In the genomic region with DNA sequence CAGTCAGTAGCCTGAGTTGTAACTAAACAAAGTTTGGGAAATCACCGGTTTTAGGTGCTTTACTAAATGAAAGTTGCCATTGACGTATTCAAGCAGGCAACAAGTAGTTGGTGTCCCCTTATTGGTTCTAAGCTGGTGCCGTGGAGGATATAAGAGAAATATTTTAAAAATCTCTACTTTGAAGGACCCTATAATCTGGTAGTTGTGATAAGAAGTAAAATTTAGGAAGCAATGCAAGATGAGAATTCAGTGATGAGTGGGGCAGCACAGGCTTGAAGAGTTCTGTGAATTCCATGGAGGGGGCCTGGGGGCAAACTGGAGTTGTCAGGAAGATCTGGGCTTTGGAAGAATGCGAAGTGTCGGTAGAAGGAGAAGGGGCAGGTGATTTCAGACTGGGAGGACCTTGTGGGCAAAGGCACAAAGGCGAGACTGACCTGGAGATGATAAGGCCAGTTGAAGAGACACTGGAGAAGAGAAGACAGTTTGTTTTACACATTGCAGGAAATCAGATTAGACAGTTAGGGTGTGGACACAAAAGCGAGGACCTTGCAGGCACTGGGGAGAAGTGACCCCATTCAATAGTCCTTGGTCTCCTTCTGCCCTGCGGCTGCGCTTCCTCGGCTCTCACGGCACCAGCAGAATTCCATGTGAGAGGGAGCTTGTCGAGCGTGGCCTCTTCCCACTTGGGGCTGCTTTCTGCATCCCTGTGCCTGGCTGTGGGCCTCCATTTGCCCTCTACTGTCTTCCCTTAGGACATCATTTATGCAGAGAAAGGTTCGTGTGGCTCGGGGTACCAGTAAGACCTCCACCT, we compare ENCODE assay signal across 11 cellular contexts. TPM values are rescaled to one million over a fixed set of nuclear protein-coding genes. Genes with fewer than 3 reads are reported as not detected.
DNase-seq lines count a peak whose midpoint lies in the region; ATAC-seq and TF ChIP-seq lines count a peak whose summit lies in the region.
"Had no signal": no experiment of that assay in that cellular context is flagged by ENCODE, and none has a peak within 500 bp of the region (broad histone marks: within the 10 kb centered on the region; RNA-seq: fewer than 3 reads in every experiment).

No MANE protein-coding gene starts in this region.

- H3K27ac ChIP-seq in trophoblast cell (ENCODE audit: low read depth, low read length), result no peak overlapping the region
- no peak overlapping the region for H3K27ac ChIP-seq in body of pancreas

- TF ChIP-seq CTCF in GM12864 (IDR thresholded peaks at IDR 0.05; ENCODE audit: low read depth, low read length, missing control alignments) (no peak), brain (conservative IDR thresholded peaks at IDR 0.05) (no peak), GM10266 (IDR thresholded peaks at IDR 0.05; ENCODE audit: control insufficient read depth, insufficient read depth, low read depth, missing control alignments) (no peak), body of pancreas (IDR thresholded peaks at IDR 0.05) (no peak)

- H3K27me3 ChIP-seq in trophoblast cell (ENCODE audit: insufficient read depth, low read length) (no peaks in the 10 kb centered on the region), body of pancreas (no peaks in the 10 kb centered on the region)

- H4K8ac ChIP-seq in trophoblast cell (ENCODE audit: low read depth, low read length), result no peak overlapping the region

- intact Hi-C loops in body of pancreas (cut with DNase I), result no loop called here

- no peaks in the 10 kb centered on the region for H3K36me3 Mint-ChIP-seq in brain

- no peak overlapping the region for H3K9ac ChIP-seq in trophoblast cell (ENCODE audit: low read length)

- H3K4me3 ChIP-seq in GM12864 (ENCODE audit: low read depth, low read length), result peak overlapping the region; percentile 97
- H3K4me3 ChIP-seq in trophoblast cell (ENCODE audit: low read depth, low read length), result no peak overlapping the region
- H3K4me3 ChIP-seq in body of pancreas, result no peak overlapping the region

- no peak overlapping the region for H4K12ac ChIP-seq in trophoblast cell (ENCODE audit: low read depth, low read length)

- H3K27me3 Mint-ChIP-seq in brain, result no peaks in the 10 kb centered on the region

- H3K14ac ChIP-seq in trophoblast cell (ENCODE audit: low read length), result no peak overlapping the region

- no peak overlapping the region for H3K4ac ChIP-seq in trophoblast cell (ENCODE audit: low read depth, low read length)

- H2BK5ac ChIP-seq in trophoblast cell (ENCODE audit: low read depth, low read length, poor library complexity), result no peak overlapping the region

- no peaks in the 10 kb centered on the region for H3K9me3 ChIP-seq in trophoblast cell (ENCODE audit: insufficient read depth, low read depth, low read length)
- no peaks in the 10 kb centered on the region for H3K9me3 ChIP-seq in body of pancreas

- no peak overlapping the region for H3K23ac ChIP-seq in trophoblast cell (ENCODE audit: low read length)

- no peak overlapping the region for H2BK12ac ChIP-seq in trophoblast cell (ENCODE audit: low read length)

- ATAC-seq in GM19452 (IDR thresholded peaks at IDR 0.05; ENCODE audit: unreplicated experiment) (no peak), body of pancreas (no peak)

- no peaks in the 10 kb centered on the region for H3K79me2 ChIP-seq in trophoblast cell (ENCODE audit: control insufficient read depth, insufficient read depth, low read length, poor library complexity)

- no peak overlapping the region for H2BK120ac ChIP-seq in trophoblast cell (ENCODE audit: insufficient read depth, low read length, poor library complexity)

- H3K36me3 ChIP-seq in trophoblast cell (ENCODE audit: control insufficient read depth in 1 of 2, insufficient read depth in 2 of 2, low read length in 2 of 2), result no peaks in the 10 kb centered on the region
- no peaks in the 10 kb centered on the region for H3K36me3 ChIP-seq in body of pancreas (replicated peaks in 1 of 2; ENCODE audit: insufficient read depth in 1 of 2, low read depth in 2 of 2)

- no CpG with 5 or more reads among the region's 15 CpGs for WGBS in trophoblast cell (ENCODE audit: extremely low coverage, insufficient coverage, insufficient read length)
- WGBS in body of pancreas, 2 donors, result 64 to 84% methylated on average over 15 of the region's 15 CpGs

- H2AK5ac ChIP-seq in trophoblast cell (ENCODE audit: low read length), result no peak overlapping the region

- H3K4me1 ChIP-seq in trophoblast cell (ENCODE audit: control insufficient read depth in 1 of 2, insufficient read depth in 2 of 2, low read length in 2 of 2) (peaks cover 10 to 17% of the 10 kb centered on the region in 2 experiments), body of pancreas (no peaks in the 10 kb centered on the region)

- H3K79me1 ChIP-seq in trophoblast cell (ENCODE audit: low read length), result peaks cover 3% of the 10 kb centered on the region

- H3K9me3 Mint-ChIP-seq in brain, result peaks cover 0 to 4% (median 0%) of the 10 kb centered on the region in 5 experiments

- TF ChIP-seq POLR2A in body of pancreas (IDR thresholded peaks at IDR 0.05), result peak in 1 of 3 donors; percentile 15

- H3K18ac ChIP-seq in trophoblast cell (ENCODE audit: low read length), result no peak overlapping the region

- peak overlapping the region in 3 of 5 experiments; percentile 42 to 78 (median 60) for H3K4me3 Mint-ChIP-seq in brain

- H3K27ac Mint-ChIP-seq in brain, result peak overlapping the region in 2 of 5 experiments; percentile 83 to 84

- H2AFZ ChIP-seq in trophoblast cell (ENCODE audit: insufficient read depth, low read length, poor library complexity), result no peak overlapping the region

- H3K4me2 ChIP-seq in trophoblast cell (ENCODE audit: low read length), result peak overlapping the region; percentile 28

- no peak overlapping the region for H4K91ac ChIP-seq in trophoblast cell (ENCODE audit: low read depth, low read length)

- H3K4me1 Mint-ChIP-seq in brain, result peaks cover 55% of the 10 kb centered on the region

- DNase-seq in GM12864 (ENCODE audit: low read depth) (no peak), NAMALWA (ENCODE audit: low spot score) (peak; percentile 43), trophoblast cell (peak; percentile 92 to 95), GM10266 (ENCODE audit: extremely low spot score) (no peak), body of pancreas (no peak), NCI-H526 (lab: John Stamatoyannopoulos, UW) (no peak)
- DNase-seq: activated CD4-positive, alpha-beta T cell treated with anti-CD3 and anti-CD28 coated beads for 4 hours; NCI-H774 had no signal

RNA-seq across cellular contexts. Expression of a gene that starts 1.3 kb away (rescaled TPM):
- polyA plus RNA-seq in brain (ENCODE audit: insufficient read depth, low read depth, low replicate concordance), result not detected
- 0.15 and 0.22 TPM in 2 replicates for polyA plus RNA-seq in trophoblast cell (2013)
- 1 to 10 TPM; 2.9 to 7.9 TPM for total RNA-seq in body of pancreas
- total RNA-seq: kidney epithelial cell had no signal

Comparison
In these comparisons a context has a peak if more than half of its experiments do, and no peak if none do; other contexts are left out.
1. DNase-seq: peak in NAMALWA (single experiment) and trophoblast cell (2 of 2); none in GM12864 (single experiment), GM10266 (single experiment), body of pancreas (0 of 4) and NCI-H526 (0 of 2).